In genomic region chr18:24488824-24489493, GRCh38 we compare ENCODE assay signal across 8 cellular contexts. TPM values are rescaled to one million over a fixed set of nuclear protein-coding genes. Genes with fewer than 3 reads are reported as not detected.
DNase-seq lines count a peak whose midpoint lies in the region; ATAC-seq and TF ChIP-seq lines count a peak whose summit lies in the region.

No MANE protein-coding gene starts in this region.

- H3K36me3 Mint-ChIP-seq in WTC11, result no peaks in the 10 kb centered on the region

- H3K27ac Mint-ChIP-seq in WTC11, result no peak overlapping the region

- H3K4me1 Mint-ChIP-seq in WTC11, result peaks cover 2% of the 10 kb centered on the region; the same call in 1 of the 2 replicates

- CTCF ChIA-PET in WTC11 (lab: Charles Lee), result interaction anchor here (0.5 to 6.1 kb wide), 65 partner anchors 9 to 773 kb away, joined by 3 to 74 read pairs (median 5); partner anchors contain the start of genes CABYR, IMPACT and OSBPL1A

- no peaks in the 10 kb centered on the region; the same call in 1 of the 2 replicates for H3K27me3 Mint-ChIP-seq in WTC11 (ENCODE audit: low read depth)

- H3K27ac ChIP-seq in heart right ventricle (no peak overlapping the region), spleen (no peak overlapping the region)

- peak; percentile 77 for TF ChIP-seq CTCF in WTC11 (IDR thresholded peaks at IDR 0.05)
- peak; percentile 62 to 89 (median 82) for TF ChIP-seq CTCF in heart right ventricle (IDR thresholded peaks at IDR 0.05)
- TF ChIP-seq CTCF in spleen (IDR thresholded peaks at IDR 0.05 in 8 of 11, conservative IDR thresholded peaks at IDR 0.05 in 3 of 11), result peak; percentile 67 to 91 (median 83)

- peaks cover 8% of the 10 kb centered on the region for H3K9me3 Mint-ChIP-seq in WTC11

- H3K9me3 ChIP-seq in heart right ventricle, result peaks cover 0 to 3% (median 0%) of the 10 kb centered on the region in 11 donors
- H3K9me3 ChIP-seq in spleen, result peaks cover 0 to 4% (median 0%) of the 10 kb centered on the region in 8 donors

- H3K27me3 ChIP-seq in heart right ventricle (no peaks in the 10 kb centered on the region), spleen (replicated peaks in 1 of 7) (no peaks in the 10 kb centered on the region)

- no peak overlapping the region for H3K4me3 ChIP-seq in heart right ventricle
- H3K4me3 ChIP-seq in spleen, result no peak overlapping the region

- H3K4me1 ChIP-seq in heart right ventricle (peaks cover 0 to 8% (median 0%) of the 10 kb centered on the region in 9 donors), spleen (peaks cover 3 to 47% (median 25%) of the 10 kb centered on the region in 6 donors)

- WGBS in heart right ventricle, 2 donors, result 45 to 49% methylated on average over 7 of the region's 7 CpGs
- 41 to 54% (median 47%) methylated on average over 7 of the region's 7 CpGs for WGBS in spleen, 5 donors

- H3K4me3 Mint-ChIP-seq in WTC11, result no peak overlapping the region

- DNase-seq in Right ventricle myocardium superior, result no peak
- DNase-seq in Right ventricle myocardium inferior (ENCODE audit: missing footprints), result no peak
- peak; percentile 40 for DNase-seq in NCI-H146 (lab: John Stamatoyannopoulos, UW)
- no peak for DNase-seq in WTC11 (ENCODE audit: low spot score)
- DNase-seq in heart right ventricle, result no peak
- no peak for DNase-seq in spleen

- TF ChIP-seq POLR2A in spleen (IDR thresholded peaks at IDR 0.05), result no peak

- POLR2A ChIA-PET in WTC11 (lab: Charles Lee), result no interaction called here

- intact Hi-C loops in Right ventricle myocardium superior (cut with DNase I) (loop anchor here (5.0 kb wide), 2 partner anchors 132 to 238 kb away; no protein-coding TSS in a partner anchor), Right ventricle myocardium inferior (cut with DNase I) (loop anchor here (5.0 to 10.0 kb wide), 3 partner anchors 64 to 312 kb away; partner anchors contain the start of gene IMPACT), heart right ventricle (cut with DNase I) (loop anchor here (1.0 to 10.0 kb wide), 13 partner anchors 64 to 314 kb away; partner anchors contain the start of gene IMPACT (in 1 of the 10)), spleen (cut with DNase I; ENCODE audit: low total_unique reads) (loop anchor here (5.0 kb wide), 2 partner anchors 132 to 238 kb away; no protein-coding TSS in a partner anchor)

- no peaks in the 10 kb centered on the region for H3K36me3 ChIP-seq in heart right ventricle
- no peaks in the 10 kb centered on the region for H3K36me3 ChIP-seq in spleen

- ATAC-seq in Right ventricle myocardium superior (ENCODE audit: poor library complexity), result peak; percentile 70
- ATAC-seq in Right ventricle myocardium inferior, result no peak
- no peak for ATAC-seq in WTC11
- ATAC-seq in heart right ventricle, result peak in 3 of 8 donors; percentile 42 to 65 (median 53)
- no peak for ATAC-seq in GM21367 (IDR thresholded peaks at IDR 0.05; ENCODE audit: unreplicated experiment)
- no peak for ATAC-seq in GM18873 (IDR thresholded peaks at IDR 0.05; ENCODE audit: low FRiP score, unreplicated experiment)

TF ChIP-seq in WTC11, 78 proteins besides CTCF, POLR2A, EP300 and RAD21 (continues in another document):
- no peak for TF ChIP-seq PREB (CRISPR knock-in tag; IDR thresholded peaks at IDR 0.05; ENCODE audit: borderline replicate concordance)
- TF ChIP-seq MYBL2 (CRISPR knock-in tag; IDR thresholded peaks at IDR 0.05), result no peak
- no peak for TF ChIP-seq JAZF1 (CRISPR knock-in tag; IDR thresholded peaks at IDR 0.05)
- no peak for TF ChIP-seq FOXK1 (CRISPR knock-in tag; IDR thresholded peaks at IDR 0.05)
- no peak for TF ChIP-seq ESRRA (CRISPR knock-in tag; IDR thresholded peaks at IDR 0.05; ENCODE audit: borderline replicate concordance)
- TF ChIP-seq E2F4 (CRISPR knock-in tag; IDR thresholded peaks at IDR 0.05; ENCODE audit: borderline replicate concordance, low read depth), result no peak
- TF ChIP-seq ETV6 (CRISPR knock-in tag; IDR thresholded peaks at IDR 0.05), result no peak
- TF ChIP-seq CREB1 (CRISPR knock-in tag; IDR thresholded peaks at IDR 0.05), result no peak
- no peak for TF ChIP-seq ZNF232 (CRISPR knock-in tag; IDR thresholded peaks at IDR 0.05)
- TF ChIP-seq USF2 (CRISPR knock-in tag; IDR thresholded peaks at IDR 0.05), result no peak
- TF ChIP-seq ATF2 (CRISPR knock-in tag; IDR thresholded peaks at IDR 0.05; ENCODE audit: borderline replicate concordance, low read depth), result no peak
- TF ChIP-seq ZNF532 (CRISPR knock-in tag; IDR thresholded peaks at IDR 0.05; ENCODE audit: borderline replicate concordance), result no peak
- no peak for TF ChIP-seq SP1 (CRISPR knock-in tag; conservative IDR thresholded peaks at IDR 0.05)
- no peak for TF ChIP-seq MXD4 (CRISPR knock-in tag; IDR thresholded peaks at IDR 0.05; ENCODE audit: borderline replicate concordance)

RNA-seq across cellular contexts. Expression of gene HRH4, which starts 28.5 kb away (rescaled TPM):
- total RNA-seq in Right ventricle myocardium superior, result not detected
- 0.19 TPM for total RNA-seq in Right ventricle myocardium inferior
- total RNA-seq in WTC11 (2021), result not detected in 3 replicates
- under 1 TPM in 2 of 10 donors, not detected in 8; 0.15 to 0.28 TPM for total RNA-seq in heart right ventricle
- polyA plus RNA-seq in heart right ventricle, result under 1 TPM in 1 of 2 donors, not detected in 1; under 0.01 TPM
- 1 to 10 TPM in 3 of 7 donors, under 1 TPM in 3, not detected in 1; 0.46 to 1.8 (median 0.93) TPM for total RNA-seq in spleen
- under 1 TPM in 2 of 3 donors, not detected in 1; 0.02 to 0.03 TPM for polyA plus RNA-seq in spleen
